ENCODE assay signal across 27 cellular contexts in the genomic region with DNA sequence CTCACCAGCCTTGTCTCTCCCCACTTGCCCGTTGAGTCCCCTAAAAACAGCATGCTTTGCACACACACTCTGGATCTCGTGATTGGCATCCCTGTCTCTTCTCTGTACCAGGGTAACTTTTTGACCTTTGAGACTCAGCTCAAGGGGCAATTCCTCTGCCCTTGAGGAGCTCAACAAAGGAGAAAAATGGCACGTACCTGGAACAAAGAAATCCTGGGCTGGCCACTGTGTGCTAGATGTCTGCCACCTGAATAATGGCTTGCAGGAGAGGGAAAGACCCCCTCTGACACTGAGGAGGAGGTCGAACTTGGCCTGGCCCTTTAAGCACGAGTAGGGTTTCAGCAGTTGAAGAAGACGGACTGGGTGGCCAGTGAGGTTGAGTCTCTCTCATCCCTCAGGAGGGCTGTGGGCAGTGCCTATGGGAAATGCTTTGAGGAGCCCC. TPM values are rescaled to one million over a fixed set of nuclear protein-coding genes. Genes with fewer than 3 reads are reported as not detected.
DNase-seq lines count a peak whose midpoint lies in the region; ATAC-seq, FAIRE-seq and TF ChIP-seq lines count a peak whose summit lies in the region.
"Had no signal": no experiment of that assay in that cellular context is flagged by ENCODE, and none has a peak within 500 bp of the region (broad histone marks: within the 10 kb centered on the region; RNA-seq: fewer than 3 reads in every experiment).

No MANE protein-coding gene starts in this region.

- peaks cover 22 to 74% (median 50%) of the 10 kb centered on the region in 11 experiments for H3K36me3 ChIP-seq in BLaER1 treated with 17β-estradiol and CSF1 and Interleukin-3, amounts not matched to agents 10 nM and 100 nM
- H3K36me3 ChIP-seq in Caco-2 (ENCODE audit: control insufficient read depth, insufficient read depth, low read length) = peaks cover 2% of the 10 kb centered on the region; the same call in 1 of the 2 replicates
- H3K36me3 ChIP-seq in liver (ENCODE audit: control insufficient read depth in 4 of 4, insufficient read depth in 3 of 4, low read depth in 1 of 4, low read length in 3 of 4) = no peaks in the 10 kb centered on the region
- H3K36me3 ChIP-seq: lower lobe of right lung, neural progenitor cell, right lobe of liver had no signal

- TF ChIP-seq CTCF in Caco-2 (IDR thresholded peaks at IDR 0.05; ENCODE audit: insufficient read depth in 1 of 2, low read depth in 1 of 2, low read length in 1 of 2, severe bottlenecking in 1 of 2, unreplicated experiment in 1 of 2) (no peak), liver (IDR thresholded peaks at IDR 0.05; ENCODE audit: low read depth, low read length, missing input control) (no peak), D721Med (IDR thresholded peaks at IDR 0.05; ENCODE audit: insufficient read depth, missing control alignments) (no peak)

- peaks cover 61 to 93% (median 78%) of the 10 kb centered on the region in 10 experiments for H3K4me1 ChIP-seq in BLaER1 treated with 17β-estradiol and CSF1 and Interleukin-3, amounts not matched to agents 10 nM and 100 nM
- H3K4me1 ChIP-seq in Caco-2 (peaks cover 62% of the 10 kb centered on the region), liver (ENCODE audit: control insufficient read depth in 4 of 4, insufficient read depth in 4 of 4, low read length in 3 of 4) (peaks cover 13 to 62% (median 53%) of the 10 kb centered on the region in 4 donors)

- POLR2A ChIA-PET in Caco-2 (lab: Charles Lee) = no interaction called here

- H3K27ac Mint-ChIP-seq in Caco-2 (ENCODE audit: unreplicated experiment) = peak overlapping the region; percentile 43
- peak overlapping the region; percentile 12 for H3K27ac Mint-ChIP-seq in activated T-helper 17 cell treated with anti-CD3 and anti-CD28 coated beads, Interleukin-2, amount 50 U/mL, for 72 hours
- H3K27ac Mint-ChIP-seq: neural progenitor cell; stimulated activated naive B cell treated with anti-CD40 and anti-IgM and Interleukin-4, amounts not matched to agents 10 μg/mL and 1 μg/mL and 100 μg/mL, for 72 hours had no signal

- H3K4me2 ChIP-seq in BLaER1 treated with 17β-estradiol and CSF1 and Interleukin-3, amounts not matched to agents 10 nM and 100 nM = peak overlapping the region; percentile 10 to 99 (median 32); a peak in 21 of 22 replicates
- H3K4me2 ChIP-seq: KMS-11, neural progenitor cell had no signal

- no peak for ATAC-seq in activated T-helper 17 cell treated with anti-CD3 and anti-CD28 coated beads, Interleukin-2, amount 50 U/mL, for 72 hours (replicated peaks)
- no peak for ATAC-seq in HG02840 (IDR thresholded peaks at IDR 0.05; ENCODE audit: low FRiP score, unreplicated experiment)
- ATAC-seq: activated CD8-positive, alpha-beta T cell treated with anti-CD3 and anti-CD28 coated beads for 36 hours; lower lobe of right lung; stimulated activated naive B cell treated with anti-CD40 and anti-IgM and Interleukin-4, amounts not matched to agents 10 μg/mL and 1 μg/mL and 100 μg/mL, for 72 hours; T-cell had no signal

- no peaks in the 10 kb centered on the region for H3K9me3 ChIP-seq in BLaER1 treated with 17β-estradiol and CSF1 and Interleukin-3, amounts not matched to agents 10 nM and 100 nM (replicated peaks in 1 of 11)
- H3K9me3 ChIP-seq in Caco-2 (no peaks in the 10 kb centered on the region), liver (ENCODE audit: control insufficient read depth in 4 of 4, low read length in 3 of 4) (no peaks in the 10 kb centered on the region)
- H3K9me3 ChIP-seq: BLaER1, lower lobe of right lung, right lobe of liver, SJSA1 had no signal

- peak overlapping the region; percentile 61 for H3K4me3 Mint-ChIP-seq in Caco-2 (ENCODE audit: unreplicated experiment)
- peak overlapping the region; percentile 13 for H3K4me3 Mint-ChIP-seq in activated T-helper 17 cell treated with anti-CD3 and anti-CD28 coated beads, Interleukin-2, amount 50 U/mL, for 72 hours
- H3K4me3 Mint-ChIP-seq: activated CD8-positive, alpha-beta T cell treated with anti-CD3 and anti-CD28 coated beads for 36 hours; stimulated activated naive B cell treated with anti-CD40 and anti-IgM and Interleukin-4, amounts not matched to agents 10 μg/mL and 1 μg/mL and 100 μg/mL, for 72 hours had no signal

- H3K27me3 Mint-ChIP-seq in Caco-2 (ENCODE audit: insufficient read depth, unreplicated experiment) = no peaks in the 10 kb centered on the region
- no peaks in the 10 kb centered on the region for H3K27me3 Mint-ChIP-seq in activated T-helper 17 cell treated with anti-CD3 and anti-CD28 coated beads, Interleukin-2, amount 50 U/mL, for 72 hours
- H3K27me3 Mint-ChIP-seq: activated CD8-positive, alpha-beta T cell treated with anti-CD3 and anti-CD28 coated beads for 36 hours; activated naive CD8-positive, alpha-beta T cell; stimulated activated naive B cell treated with anti-CD40 and anti-IgM and Interleukin-4, amounts not matched to agents 10 μg/mL and 1 μg/mL and 100 μg/mL, for 72 hours; T-cell had no signal

- H3K4me1 Mint-ChIP-seq in Caco-2 (ENCODE audit: low read depth, unreplicated experiment) = peaks cover 32% of the 10 kb centered on the region
- H3K4me1 Mint-ChIP-seq in activated T-helper 17 cell treated with anti-CD3 and anti-CD28 coated beads, Interleukin-2, amount 50 U/mL, for 72 hours = peaks cover 48% of the 10 kb centered on the region

- peak overlapping the region in 4 of 11 experiments; percentile 5 to 13 (median 11); a peak in 4 of 22 replicates for H3K27ac ChIP-seq in BLaER1 treated with 17β-estradiol and CSF1 and Interleukin-3, amounts not matched to agents 10 nM and 100 nM
- H3K27ac ChIP-seq in liver (ENCODE audit: low read depth in 1 of 2, low read length in 2 of 2) = no peak overlapping the region
- H3K27ac ChIP-seq: BLaER1, KMS-11, lower lobe of right lung, neural progenitor cell, right lobe of liver, SJSA1 had no signal

- DNase-seq in Caco-2 = no peak
- DNase-seq in SIG-M5 (lab: John Stamatoyannopoulos, UW) = no peak
- DNase-seq in D721Med (ENCODE audit: insufficient read length, low spot score) = no peak
- DNase-seq in COLO829 (ENCODE audit: low spot score) = no peak
- DNase-seq: activated CD8-positive, alpha-beta T cell treated with anti-CD3 and anti-CD28 coated beads for 36 hours; activated effector memory CD4-positive, alpha-beta T cell treated with Interleukin-2 at 50 U/mL for 16 hours; islet precursor cell; lower lobe of right lung; NCI-H1417 treated with DMSO at 0.1 percent for 48 hours; NCI-H345; right lobe of liver; stimulated activated CD4-positive, alpha-beta T cell treated with anti-CD3 and anti-CD28 coated beads, Interleukin-4, amount 100 ng/mL, for 4 hours; stimulated activated naive B cell treated with anti-CD40 and anti-IgM and Interleukin-4, amounts not matched to agents 10 μg/mL and 1 μg/mL and 100 μg/mL, for 72 hours; T-cell had no signal

- CTCF ChIA-PET in Caco-2 (lab: Charles Lee) = interaction anchor here (1.3 to 1.5 kb wide), 3 partner anchors 56 to 73 kb away, joined by 4 to 6 read pairs (median 5); partner anchors contain the start of gene YDJC

- 57% methylated on average over 6 of the region's 6 CpGs for WGBS in liver

- BruUV-seq in Caco-2 (replicated peaks; lab: Mats Ljungman, UMichigan) = no TSS peak

- no peak for FAIRE-seq in D721Med (lab: Jason Lieb, UNC)
- FAIRE-seq: astrocyte, endothelial cell of umbilical vein had no signal

- no peaks in the 10 kb centered on the region for H3K9me3 Mint-ChIP-seq in Caco-2 (ENCODE audit: unreplicated experiment)
- H3K9me3 Mint-ChIP-seq in activated T-helper 17 cell treated with anti-CD3 and anti-CD28 coated beads, Interleukin-2, amount 50 U/mL, for 72 hours = no peaks in the 10 kb centered on the region
- H3K9me3 Mint-ChIP-seq: activated CD8-positive, alpha-beta T cell treated with anti-CD3 and anti-CD28 coated beads for 36 hours; neural progenitor cell; stimulated activated naive B cell treated with anti-CD40 and anti-IgM and Interleukin-4, amounts not matched to agents 10 μg/mL and 1 μg/mL and 100 μg/mL, for 72 hours; T-cell had no signal

- no peak overlapping the region for H3K4me3 ChIP-seq in BLaER1 treated with 17β-estradiol and CSF1 and Interleukin-3, amounts not matched to agents 10 nM and 100 nM
- H3K4me3 ChIP-seq in Caco-2 (ENCODE audit: low read depth, low read length) (no peak overlapping the region), liver (ENCODE audit: low read depth in 1 of 3, low read length in 3 of 3) (no peak overlapping the region)
- H3K4me3 ChIP-seq: BLaER1, lower lobe of right lung, neural progenitor cell, right lobe of liver, SJSA1 had no signal

- peak overlapping the region in 2 of 11 experiments; percentile 19 to 25; a peak in 3 of 22 replicates for H3K9ac ChIP-seq in BLaER1 treated with 17β-estradiol and CSF1 and Interleukin-3, amounts not matched to agents 10 nM and 100 nM
- H3K9ac ChIP-seq in liver (ENCODE audit: low read depth in 1 of 2, low read length in 2 of 2) = no peak overlapping the region
- H3K9ac ChIP-seq: BLaER1, KMS-11, neural progenitor cell had no signal

- no peaks in the 10 kb centered on the region for H3K27me3 ChIP-seq in BLaER1 treated with 17β-estradiol and CSF1 and Interleukin-3, amounts not matched to agents 10 nM and 100 nM
- no peaks in the 10 kb centered on the region for H3K27me3 ChIP-seq in Caco-2 (replicated peaks; ENCODE audit: control insufficient read depth, insufficient read depth, low read length)
- H3K27me3 ChIP-seq in liver (ENCODE audit: control insufficient read depth in 4 of 4, insufficient read depth in 4 of 4, low read length in 3 of 4) = no peaks in the 10 kb centered on the region
- H3K27me3 ChIP-seq: BLaER1, neural progenitor cell, right lobe of liver, SJSA1 had no signal

- peaks cover 99 to 100% (median 100%) of the 10 kb centered on the region in 11 experiments for H4K20me1 ChIP-seq in BLaER1 treated with 17β-estradiol and CSF1 and Interleukin-3, amounts not matched to agents 10 nM and 100 nM

- intact Hi-C loops in Caco-2 (cut with micrococcal nuclease; ENCODE audit: unreplicated experiment) = no loop called here

- peaks cover 34% of the 10 kb centered on the region for H3K36me3 Mint-ChIP-seq in Caco-2 (ENCODE audit: insufficient read depth, unreplicated experiment)
- peaks cover 78% of the 10 kb centered on the region for H3K36me3 Mint-ChIP-seq in activated T-helper 17 cell treated with anti-CD3 and anti-CD28 coated beads, Interleukin-2, amount 50 U/mL, for 72 hours (ENCODE audit: low read depth)

- TF ChIP-seq RAD21 in liver (IDR thresholded peaks at IDR 0.05) = no peak

RNA-seq across cellular contexts. Expression of gene UBE2L3, which starts 5.8 kb away (rescaled TPM):
- total RNA-seq in Caco-2 (2022) = 63.4 and 66.7 TPM in 2 replicates
- 10 to 100 TPM; 36.6 to 78.9 TPM for total RNA-seq in activated T-helper 17 cell treated with anti-CD3 and anti-CD28 coated beads, Interleukin-2, amount 50 U/mL, for 72 hours
- total RNA-seq in liver = 10 to 100 TPM; 14.3 to 16.0 TPM
- 10 to 100 TPM; 23.6 to 33.4 TPM for polyA plus RNA-seq in liver

RNA-seq across cellular contexts. Expression of gene RIMBP3C, which starts 22.1 kb away (rescaled TPM):
- total RNA-seq in Caco-2 (2022) (0.12 and 0.39 TPM in 2 replicates), liver (under 1 TPM; 0.05 to 0.08 TPM)
- total RNA-seq in activated T-helper 17 cell treated with anti-CD3 and anti-CD28 coated beads, Interleukin-2, amount 50 U/mL, for 72 hours = under 1 TPM; 0.06 to 0.19 TPM
- polyA plus RNA-seq in liver = under 1 TPM in 1 of 2 donors, not detected in 1; 0.05 TPM
- polyA plus RNA-seq: AG04450 had no signal

RNA-seq across cellular contexts. Expression of gene YDJC, which starts 56.5 kb away (rescaled TPM):
- total RNA-seq in Caco-2 (2022) (55.9 and 60.0 TPM in 2 replicates), liver (1 to 10 TPM; 8.0 to 8.5 TPM)
- total RNA-seq in activated T-helper 17 cell treated with anti-CD3 and anti-CD28 coated beads, Interleukin-2, amount 50 U/mL, for 72 hours = 10 to 100 TPM; 28.9 to 56.6 TPM
- 10 to 100 TPM in 1 of 2 donors, 1 to 10 TPM in 1; 8.0 to 18.7 TPM for polyA plus RNA-seq in liver

RNA-seq across cellular contexts. Expression of gene CCDC116, which starts 59.2 kb away (rescaled TPM):
- total RNA-seq in Caco-2 (2022) (not detected in 2 replicates), liver (under 1 TPM; 0.05 to 0.08 TPM)
- total RNA-seq in activated T-helper 17 cell treated with anti-CD3 and anti-CD28 coated beads, Interleukin-2, amount 50 U/mL, for 72 hours = under 1 TPM; 0.29 to 0.37 TPM
- polyA plus RNA-seq in liver = under 1 TPM in 1 of 2 donors, not detected in 1; 0.05 TPM
- total RNA-seq: HT1080, right lobe of liver had no signal
